ENCODE assay signal across 8 cellular contexts in genomic region chr15:63500265-63501250, GRCh38. TPM values are rescaled to one million over a fixed set of nuclear protein-coding genes. Genes with fewer than 3 reads are reported as not detected.
A peak's percentile ranks its signal among the peaks of the same experiment; 100 is the strongest.
DNase-seq lines count a peak whose midpoint lies in the region; ATAC-seq and TF ChIP-seq lines count a peak whose summit lies in the region.

No MANE protein-coding gene starts in this region.

- TF ChIP-seq CTCF in foreskin keratinocyte (conservative IDR thresholded peaks at IDR 0.05) (no peak), sigmoid colon (IDR thresholded peaks at IDR 0.05) (no peak)

- POLR2A ChIA-PET in T-cell (lab: Charles Lee) (interaction anchor here in 1 of 2 donors (0.6 kb wide), 1 partner anchor 59 kb away, joined by 4 read pairs; no protein-coding TSS in a partner anchor), HEK293T (lab: Yijun Ruan, JAX) (no interaction called here)

- H3K27me3 ChIP-seq in foreskin keratinocyte: peaks cover 13% of the 10 kb centered on the region
- no peaks in the 10 kb centered on the region for H3K27me3 ChIP-seq in sigmoid colon

- no peaks in the 10 kb centered on the region for H3K27me3 Mint-ChIP-seq in T-cell

- H3K36me3 ChIP-seq in sigmoid colon: no peaks in the 10 kb centered on the region

- DNase-seq in T-cell (no peak), foreskin keratinocyte (no peak), sigmoid colon (no peak), NCI-H774 (lab: John Stamatoyannopoulos, UW) (no peak), HEK293T (ENCODE audit: extremely low spot score) (no peak)

- H3K4me3 ChIP-seq in GM08714 (ENCODE audit: low read length): peak overlapping the region; percentile 37; the same call in 1 of the 2 replicates
- H3K4me3 ChIP-seq in sigmoid colon: peak overlapping the region in 3 of 4 donors; percentile 31 to 38 (median 34)

- H3K36me3 Mint-ChIP-seq in T-cell: peaks cover under 1% of the 10 kb centered on the region

- 29 to 64% methylated on average over 8 of the region's 8 CpGs for WGBS in sigmoid colon, 2 donors

- peak overlapping the region; percentile 53 to 92 (median 90) for H3K4me3 Mint-ChIP-seq in T-cell

- no peaks in the 10 kb centered on the region for H3K9me3 Mint-ChIP-seq in T-cell

- H3K4me1 ChIP-seq in foreskin keratinocyte: peaks cover 9% of the 10 kb centered on the region
- H3K4me1 ChIP-seq in sigmoid colon: peaks cover 5 to 34% (median 33%) of the 10 kb centered on the region in 4 donors

- peak overlapping the region; percentile 99 for H3K27ac Mint-ChIP-seq in T-cell

- CTCF ChIA-PET in T-cell (lab: Charles Lee): interaction anchor here in 1 of 2 donors (0.7 to 1.1 kb wide), 2 partner anchors 10 kb away, joined by 3 read pairs; no protein-coding TSS in a partner anchor
- CTCF ChIA-PET in HEK293T (lab: Yijun Ruan, JAX): no interaction called here

- TF ChIP-seq EP300 in sigmoid colon (IDR thresholded peaks at IDR 0.05): no peak

- no peak for ATAC-seq in T-cell (replicated peaks in 1 of 4)
- no peak for ATAC-seq in foreskin keratinocyte
- ATAC-seq in GM18502 (IDR thresholded peaks at IDR 0.05; ENCODE audit: poor library complexity, unreplicated experiment): no peak
- no peak for ATAC-seq in HG03442 (IDR thresholded peaks at IDR 0.05; ENCODE audit: unreplicated experiment)

- H3K4me1 Mint-ChIP-seq in T-cell: peaks cover 48 to 65% (median 51%) of the 10 kb centered on the region in 3 donors

- peak overlapping the region; percentile 65 for H3K27ac ChIP-seq in foreskin keratinocyte
- peak overlapping the region; percentile 94 to 99 (median 98) for H3K27ac ChIP-seq in sigmoid colon

- intact Hi-C loops in sigmoid colon (cut with DNase I): no loop called here

- H3K9me3 ChIP-seq in sigmoid colon: no peaks in the 10 kb centered on the region

- TF ChIP-seq POLR2A in sigmoid colon (IDR thresholded peaks at IDR 0.05): no peak

TF ChIP-seq in HEK293T, 16 proteins besides CTCF, POLR2A, EP300 and RAD21:
- TF ChIP-seq FOXM1 (IDR thresholded peaks at IDR 0.05; ENCODE audit: borderline replicate concordance) (no peak), NFRKB (IDR thresholded peaks at IDR 0.05) (no peak), FOXA1 (IDR thresholded peaks at IDR 0.05) (no peak), SUZ12 (IDR thresholded peaks at IDR 0.05) (no peak)

RNA-seq across cellular contexts. Expression of gene USP3, which starts 3.8 kb away (rescaled TPM):
- total RNA-seq in T-cell: 100 to 1,000 TPM; 123 to 265 (median 130) TPM
- 26.3 and 26.7 TPM in 2 replicates for total RNA-seq in foreskin keratinocyte
- polyA plus RNA-seq in foreskin keratinocyte: 14.0 and 16.0 TPM in 2 replicates
- 10 to 100 TPM; 46.4 to 66.5 (median 64.8) TPM for total RNA-seq in sigmoid colon
- polyA plus RNA-seq in sigmoid colon: 10 to 100 TPM; 20.4 to 31.4 (median 26.4) TPM
